Comparison of ENCODE assay signal across 12 cellular contexts in the genomic region with DNA sequence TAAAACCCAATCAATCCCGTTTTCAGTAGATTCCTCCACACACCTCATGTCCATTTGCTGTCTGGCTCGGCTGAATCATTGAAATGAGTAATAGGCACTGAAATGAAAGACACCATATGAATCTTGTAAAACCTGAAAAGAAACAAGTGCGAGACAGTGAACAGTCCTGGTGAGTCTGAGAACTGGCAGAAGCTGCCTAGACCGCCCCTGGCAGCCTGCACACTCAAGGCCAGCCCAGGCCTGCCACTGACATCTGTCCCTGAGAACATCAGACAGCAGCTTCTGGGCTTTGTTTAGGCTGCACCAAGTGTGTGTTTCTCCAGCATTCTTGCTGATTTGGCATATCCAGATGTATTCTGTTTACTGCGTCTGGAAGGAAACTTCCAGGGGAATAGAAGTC. TPM values are rescaled to one million over a fixed set of nuclear protein-coding genes. Genes with fewer than 3 reads are reported as not detected.
DNase-seq lines count a peak whose midpoint lies in the region; ATAC-seq and TF ChIP-seq lines count a peak whose summit lies in the region.
"Had no signal": no experiment of that assay in that cellular context is flagged by ENCODE, and none has a peak within 500 bp of the region (broad histone marks: within the 10 kb centered on the region; RNA-seq: fewer than 3 reads in every experiment).

No MANE protein-coding gene starts in this region.

- no peaks in the 10 kb centered on the region for H3K27me3 ChIP-seq in colonic mucosa
- H3K27me3 ChIP-seq: SJCRH30 had no signal

- no peak overlapping the region for H3K27ac Mint-ChIP-seq in immature natural killer cell

- peaks cover 0 to 2% of the 10 kb centered on the region in 2 donors for H3K4me1 Mint-ChIP-seq in immature natural killer cell

- H3K4me1 ChIP-seq in colonic mucosa, result no peaks in the 10 kb centered on the region
- H3K4me1 ChIP-seq: SJCRH30 had no signal

- H3K4me3 ChIP-seq in colonic mucosa, result no peak overlapping the region
- H3K4me3 ChIP-seq: SJCRH30 had no signal

- no peak for TF ChIP-seq CTCF in colonic mucosa (IDR thresholded peaks at IDR 0.05)

- intact Hi-C loops in colonic mucosa (cut with DNase I), result no loop called here

- H3K9ac ChIP-seq in colonic mucosa (ENCODE audit: low read depth in 2 of 2, low read length in 2 of 2), result no peak overlapping the region

- no peak for ATAC-seq in HG02588 (IDR thresholded peaks at IDR 0.05; ENCODE audit: unreplicated experiment)
- ATAC-seq: activated T-cell treated with anti-CD3 and anti-CD28 coated beads, Interleukin-2, amount 50 U/mL, for 4 hours had no signal

- no peaks in the 10 kb centered on the region for H3K36me3 ChIP-seq in colonic mucosa
- H3K36me3 ChIP-seq: SJCRH30 had no signal

- no peaks in the 10 kb centered on the region for H3K9me3 Mint-ChIP-seq in immature natural killer cell
- H3K9me3 Mint-ChIP-seq: activated T-cell treated with anti-CD3 and anti-CD28 coated beads, Interleukin-2, amount 50 U/mL, for 4 hours had no signal

- H3K36me3 Mint-ChIP-seq in immature natural killer cell, result peaks cover 5 to 18% (median 15%) of the 10 kb centered on the region in 3 donors

- no peak overlapping the region for H3K27ac ChIP-seq in colonic mucosa
- H3K27ac ChIP-seq: SJCRH30 had no signal

- peak; percentile 58 for DNase-seq in AG08396 (ENCODE audit: low spot score)
- DNase-seq in NCI-H1694 treated with DMSO at 0.1 percent for 48 hours (lab: John Stamatoyannopoulos, UW), result peak; percentile 47
- DNase-seq in dedifferentiated amniotic fluid mesenchymal stem cell (ENCODE audit: extremely low spot score), result peak; percentile 62
- peak; percentile 62 for DNase-seq in myocyte (ENCODE audit: low read depth)
- no peak for DNase-seq in effector CD4-positive, alpha-beta T cell
- no peak for DNase-seq in immature natural killer cell
- no peak for DNase-seq in colonic mucosa
- DNase-seq: activated T-cell treated with anti-CD3 and anti-CD28 coated beads, Interleukin-2, amount 50 U/mL, for 4 hours; MM.1S; SJCRH30; stimulated activated naive CD4-positive, alpha-beta T cell had no signal

- H3K27me3 Mint-ChIP-seq in immature natural killer cell (ENCODE audit: low read depth in 3 of 3), result peaks cover 0 to 2% (median 0%) of the 10 kb centered on the region in 3 donors

- H3K9me3 ChIP-seq in colonic mucosa, result no peaks in the 10 kb centered on the region
- H3K9me3 ChIP-seq: SJCRH30 had no signal

- H3K4me3 Mint-ChIP-seq in immature natural killer cell, result no peak overlapping the region
- H3K4me3 Mint-ChIP-seq: activated T-cell treated with anti-CD3 and anti-CD28 coated beads, Interleukin-2, amount 50 U/mL, for 4 hours had no signal

RNA-seq across cellular contexts. Expression of a gene that starts 44.8 kb away (rescaled TPM):
- total RNA-seq in myocyte (21.7 and 64.8 TPM in 2 replicates), colonic mucosa (10 to 100 TPM; 68.1 to 71.8 TPM)
- polyA plus RNA-seq in myocyte (2012), result 8.1 TPM
- 10 to 100 TPM; 12.6 to 17.2 (median 15.1) TPM for polyA plus RNA-seq in immature natural killer cell

Comparison
In these comparisons a context has a peak if more than half of its experiments do, and no peak if none do; other contexts are left out.
1. DNase-seq: peak in AG08396 (single experiment), NCI-H1694 treated with DMSO at 0.1 percent for 48 hours (single experiment), dedifferentiated amniotic fluid mesenchymal stem cell (single experiment) and myocyte (single experiment); none in effector CD4-positive, alpha-beta T cell (single experiment), immature natural killer cell (0 of 3) and colonic mucosa (single experiment).